Comparison of ENCODE assay signal across 1 cellular context in genomic region chr12:108313236-108313608, GRCh38.
TF ChIP-seq lines count a peak whose summit lies in the region.

No MANE protein-coding gene starts in this region.

TF ChIP-seq in GM12878, 131 proteins besides CTCF, POLR2A, EP300 and RAD21 (continued from another document):
- no peak for TF ChIP-seq ZBTB40 (IDR thresholded peaks at IDR 0.05; ENCODE audit: borderline replicate concordance)
- no peak for TF ChIP-seq PKNOX1 (IDR thresholded peaks at IDR 0.05)
